ENCODE assay signal across 9 cellular contexts in genomic region chr19:30718728-30719127, GRCh38.
DNase-seq lines count a peak whose midpoint lies in the region; ATAC-seq and TF ChIP-seq lines count a peak whose summit lies in the region.
"Had no signal": no experiment of that assay in that cellular context is flagged by ENCODE, and none has a peak within 500 bp of the region (broad histone marks: within the 10 kb centered on the region; RNA-seq: fewer than 3 reads in every experiment).

No MANE protein-coding gene starts in this region.

- 11 to 54% methylated on average over 3 of the region's 3 CpGs for WGBS in sigmoid colon, 2 donors

- H3K9me3 Mint-ChIP-seq in Caco-2 (ENCODE audit: unreplicated experiment) = no peaks in the 10 kb centered on the region

- H3K27ac ChIP-seq in VCaP = peak overlapping the region; percentile 77
- H3K27ac ChIP-seq in sigmoid colon = peak overlapping the region; percentile 82 to 93 (median 87)

- no peak overlapping the region for H3K4me3 Mint-ChIP-seq in Caco-2 (ENCODE audit: unreplicated experiment)

- peaks cover 3% of the 10 kb centered on the region for H3K27me3 Mint-ChIP-seq in Caco-2 (ENCODE audit: insufficient read depth, unreplicated experiment)

- TF ChIP-seq CTCF in VCaP (conservative IDR thresholded peaks at IDR 0.05) (no peak), sigmoid colon (IDR thresholded peaks at IDR 0.05) (no peak), Caco-2 (IDR thresholded peaks at IDR 0.05; ENCODE audit: insufficient read depth in 1 of 2, low read depth in 1 of 2, low read length in 1 of 2, severe bottlenecking in 1 of 2, unreplicated experiment in 1 of 2) (no peak)

- CTCF ChIA-PET in Caco-2 (lab: Charles Lee) = no interaction called here

- H3K4me1 Mint-ChIP-seq in Caco-2 (ENCODE audit: low read depth, unreplicated experiment) = no peaks in the 10 kb centered on the region

- POLR2A ChIA-PET in Caco-2 (lab: Charles Lee) = no interaction called here

- no peaks in the 10 kb centered on the region for H3K36me3 ChIP-seq in sigmoid colon
- no peaks in the 10 kb centered on the region for H3K36me3 ChIP-seq in Caco-2 (ENCODE audit: control insufficient read depth, insufficient read depth, low read length)

- no peak overlapping the region for H3K27ac Mint-ChIP-seq in Caco-2 (ENCODE audit: unreplicated experiment)

- H3K9me3 ChIP-seq in sigmoid colon = no peaks in the 10 kb centered on the region
- no peaks in the 10 kb centered on the region for H3K9me3 ChIP-seq in Caco-2

- H3K36me3 Mint-ChIP-seq in Caco-2 (ENCODE audit: insufficient read depth, unreplicated experiment) = no peaks in the 10 kb centered on the region

- ATAC-seq in left ventricle myocardium superior (peak; percentile 42), GM21529 (IDR thresholded peaks at IDR 0.05; ENCODE audit: unreplicated experiment) (no peak), GM19455 (IDR thresholded peaks at IDR 0.05; ENCODE audit: unreplicated experiment) (no peak), GM19467 (IDR thresholded peaks at IDR 0.05; ENCODE audit: unreplicated experiment) (no peak)

- BruUV-seq in Caco-2 (replicated peaks; lab: Mats Ljungman, UMichigan) = no TSS peak

- intact Hi-C loops in left ventricle myocardium superior (cut with micrococcal nuclease) = no loop called here
- intact Hi-C loops in sigmoid colon (cut with DNase I) = loop anchor here (5.0 kb wide), 1 partner anchor 36 kb away; no protein-coding TSS in a partner anchor
- intact Hi-C loops in Caco-2 (cut with micrococcal nuclease; ENCODE audit: unreplicated experiment) = no loop called here

- no peak for TF ChIP-seq EP300 in sigmoid colon (IDR thresholded peaks at IDR 0.05)

- no peak for TF ChIP-seq POLR2A in sigmoid colon (IDR thresholded peaks at IDR 0.05)

- H3K27me3 ChIP-seq in sigmoid colon = no peaks in the 10 kb centered on the region
- H3K27me3 ChIP-seq in Caco-2 (replicated peaks; ENCODE audit: control insufficient read depth, insufficient read depth, low read length) = no peaks in the 10 kb centered on the region

- DNase-seq in Daoy (ENCODE audit: low read depth) (peak; percentile 68), left ventricle myocardium superior (no peak), sigmoid colon (no peak), Caco-2 (no peak)
- DNase-seq: activated naive CD4-positive, alpha-beta T cell had no signal

- peaks cover 0 to 19% (median 16%) of the 10 kb centered on the region in 4 donors for H3K4me1 ChIP-seq in sigmoid colon
- H3K4me1 ChIP-seq in Caco-2 = no peaks in the 10 kb centered on the region

- H3K4me3 ChIP-seq in sigmoid colon (peak overlapping the region; percentile 47 to 74 (median 62)), Caco-2 (ENCODE audit: low read depth, low read length) (no peak overlapping the region)
